1 cellular context compared by ENCODE assay signal in genomic region chr1:154220071-154220969, GRCh38.
TF ChIP-seq lines count a peak whose summit lies in the region.

A gene with protein sequence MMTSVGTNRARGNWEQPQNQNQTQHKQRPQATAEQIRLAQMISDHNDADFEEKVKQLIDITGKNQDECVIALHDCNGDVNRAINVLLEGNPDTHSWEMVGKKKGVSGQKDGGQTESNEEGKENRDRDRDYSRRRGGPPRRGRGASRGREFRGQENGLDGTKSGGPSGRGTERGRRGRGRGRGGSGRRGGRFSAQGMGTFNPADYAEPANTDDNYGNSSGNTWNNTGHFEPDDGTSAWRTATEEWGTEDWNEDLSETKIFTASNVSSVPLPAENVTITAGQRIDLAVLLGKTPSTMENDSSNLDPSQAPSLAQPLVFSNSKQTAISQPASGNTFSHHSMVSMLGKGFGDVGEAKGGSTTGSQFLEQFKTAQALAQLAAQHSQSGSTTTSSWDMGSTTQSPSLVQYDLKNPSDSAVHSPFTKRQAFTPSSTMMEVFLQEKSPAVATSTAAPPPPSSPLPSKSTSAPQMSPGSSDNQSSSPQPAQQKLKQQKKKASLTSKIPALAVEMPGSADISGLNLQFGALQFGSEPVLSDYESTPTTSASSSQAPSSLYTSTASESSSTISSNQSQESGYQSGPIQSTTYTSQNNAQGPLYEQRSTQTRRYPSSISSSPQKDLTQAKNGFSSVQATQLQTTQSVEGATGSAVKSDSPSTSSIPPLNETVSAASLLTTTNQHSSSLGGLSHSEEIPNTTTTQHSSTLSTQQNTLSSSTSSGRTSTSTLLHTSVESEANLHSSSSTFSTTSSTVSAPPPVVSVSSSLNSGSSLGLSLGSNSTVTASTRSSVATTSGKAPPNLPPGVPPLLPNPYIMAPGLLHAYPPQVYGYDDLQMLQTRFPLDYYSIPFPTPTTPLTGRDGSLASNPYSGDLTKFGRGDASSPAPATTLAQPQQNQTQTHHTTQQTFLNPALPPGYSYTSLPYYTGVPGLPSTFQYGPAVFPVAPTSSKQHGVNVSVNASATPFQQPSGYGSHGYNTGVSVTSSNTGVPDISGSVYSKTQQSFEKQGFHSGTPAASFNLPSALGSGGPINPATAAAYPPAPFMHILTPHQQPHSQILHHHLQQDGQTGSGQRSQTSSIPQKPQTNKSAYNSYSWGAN (plus strand): TSS chr1:154220955. CDS start chr1:154225124, 4,169 bp downstream.

TF ChIP-seq in GM12878, 131 proteins besides CTCF, POLR2A, EP300 and RAD21 (continued from another document):
- TF ChIP-seq, protein P1, sequence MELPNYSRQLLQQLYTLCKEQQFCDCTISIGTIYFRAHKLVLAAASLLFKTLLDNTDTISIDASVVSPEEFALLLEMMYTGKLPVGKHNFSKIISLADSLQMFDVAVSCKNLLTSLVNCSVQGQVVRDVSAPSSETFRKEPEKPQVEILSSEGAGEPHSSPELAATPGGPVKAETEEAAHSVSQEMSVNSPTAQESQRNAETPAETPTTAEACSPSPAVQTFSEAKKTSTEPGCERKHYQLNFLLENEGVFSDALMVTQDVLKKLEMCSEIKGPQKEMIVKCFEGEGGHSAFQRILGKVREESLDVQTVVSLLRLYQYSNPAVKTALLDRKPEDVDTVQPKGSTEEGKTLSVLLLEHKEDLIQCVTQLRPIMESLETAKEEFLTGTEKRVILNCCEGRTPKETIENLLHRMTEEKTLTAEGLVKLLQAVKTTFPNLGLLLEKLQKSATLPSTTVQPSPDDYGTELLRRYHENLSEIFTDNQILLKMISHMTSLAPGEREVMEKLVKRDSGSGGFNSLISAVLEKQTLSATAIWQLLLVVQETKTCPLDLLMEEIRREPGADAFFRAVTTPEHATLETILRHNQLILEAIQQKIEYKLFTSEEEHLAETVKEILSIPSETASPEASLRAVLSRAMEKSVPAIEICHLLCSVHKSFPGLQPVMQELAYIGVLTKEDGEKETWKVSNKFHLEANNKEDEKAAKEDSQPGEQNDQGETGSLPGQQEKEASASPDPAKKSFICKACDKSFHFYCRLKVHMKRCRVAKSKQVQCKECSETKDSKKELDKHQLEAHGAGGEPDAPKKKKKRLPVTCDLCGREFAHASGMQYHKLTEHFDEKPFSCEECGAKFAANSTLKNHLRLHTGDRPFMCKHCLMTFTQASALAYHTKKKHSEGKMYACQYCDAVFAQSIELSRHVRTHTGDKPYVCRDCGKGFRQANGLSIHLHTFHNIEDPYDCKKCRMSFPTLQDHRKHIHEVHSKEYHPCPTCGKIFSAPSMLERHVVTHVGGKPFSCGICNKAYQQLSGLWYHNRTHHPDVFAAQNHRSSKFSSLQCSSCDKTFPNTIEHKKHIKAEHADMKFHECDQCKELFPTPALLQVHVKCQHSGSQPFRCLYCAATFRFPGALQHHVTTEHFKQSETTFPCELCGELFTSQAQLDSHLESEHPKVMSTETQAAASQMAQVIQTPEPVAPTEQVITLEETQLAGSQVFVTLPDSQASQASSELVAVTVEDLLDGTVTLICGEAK (IDR thresholded peaks at IDR 0.05; ENCODE audit: borderline replicate concordance), result peak; percentile 70; the same call in 1 of the 2 replicates
- TF ChIP-seq TCF12 (IDR thresholded peaks at IDR 0.05; ENCODE audit: low read depth, low read length), result peak; percentile 57; the same call in 1 of the 2 replicates
- no peak for TF ChIP-seq ASH2L (IDR thresholded peaks at IDR 0.05; ENCODE audit: borderline replicate concordance, low read depth)
- peak; percentile 43; the same call in 1 of the 2 replicates for TF ChIP-seq NRF1 (conservative IDR thresholded peaks at IDR 0.05; ENCODE audit: low read depth, low read length)
- peak; percentile 74 for TF ChIP-seq NBN (IDR thresholded peaks at IDR 0.05)
- peak; percentile 70 for TF ChIP-seq HCFC1 (IDR thresholded peaks at IDR 0.05; ENCODE audit: low read length)
- peak; percentile 83 for TF ChIP-seq DPF2 (IDR thresholded peaks at IDR 0.05)
- TF ChIP-seq, protein P2, sequence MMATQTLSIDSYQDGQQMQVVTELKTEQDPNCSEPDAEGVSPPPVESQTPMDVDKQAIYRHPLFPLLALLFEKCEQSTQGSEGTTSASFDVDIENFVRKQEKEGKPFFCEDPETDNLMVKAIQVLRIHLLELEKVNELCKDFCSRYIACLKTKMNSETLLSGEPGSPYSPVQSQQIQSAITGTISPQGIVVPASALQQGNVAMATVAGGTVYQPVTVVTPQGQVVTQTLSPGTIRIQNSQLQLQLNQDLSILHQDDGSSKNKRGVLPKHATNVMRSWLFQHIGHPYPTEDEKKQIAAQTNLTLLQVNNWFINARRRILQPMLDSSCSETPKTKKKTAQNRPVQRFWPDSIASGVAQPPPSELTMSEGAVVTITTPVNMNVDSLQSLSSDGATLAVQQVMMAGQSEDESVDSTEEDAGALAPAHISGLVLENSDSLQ (IDR thresholded peaks at IDR 0.05), result peak; percentile 75; the same call in 1 of the 2 replicates
- TF ChIP-seq CHD4 (IDR thresholded peaks at IDR 0.05), result no peak
- no peak; a peak in 1 of 4 replicates for TF ChIP-seq ETV6 (conservative IDR thresholded peaks at IDR 0.05 in 1 of 2, IDR thresholded peaks at IDR 0.05 in 1 of 2; ENCODE audit: borderline replicate concordance in 1 of 2, low read depth in 1 of 2)
- TF ChIP-seq NFXL1 (IDR thresholded peaks at IDR 0.05; ENCODE audit: borderline replicate concordance), result no peak
